1 cellular context compared by ENCODE assay signal in the genomic region with DNA sequence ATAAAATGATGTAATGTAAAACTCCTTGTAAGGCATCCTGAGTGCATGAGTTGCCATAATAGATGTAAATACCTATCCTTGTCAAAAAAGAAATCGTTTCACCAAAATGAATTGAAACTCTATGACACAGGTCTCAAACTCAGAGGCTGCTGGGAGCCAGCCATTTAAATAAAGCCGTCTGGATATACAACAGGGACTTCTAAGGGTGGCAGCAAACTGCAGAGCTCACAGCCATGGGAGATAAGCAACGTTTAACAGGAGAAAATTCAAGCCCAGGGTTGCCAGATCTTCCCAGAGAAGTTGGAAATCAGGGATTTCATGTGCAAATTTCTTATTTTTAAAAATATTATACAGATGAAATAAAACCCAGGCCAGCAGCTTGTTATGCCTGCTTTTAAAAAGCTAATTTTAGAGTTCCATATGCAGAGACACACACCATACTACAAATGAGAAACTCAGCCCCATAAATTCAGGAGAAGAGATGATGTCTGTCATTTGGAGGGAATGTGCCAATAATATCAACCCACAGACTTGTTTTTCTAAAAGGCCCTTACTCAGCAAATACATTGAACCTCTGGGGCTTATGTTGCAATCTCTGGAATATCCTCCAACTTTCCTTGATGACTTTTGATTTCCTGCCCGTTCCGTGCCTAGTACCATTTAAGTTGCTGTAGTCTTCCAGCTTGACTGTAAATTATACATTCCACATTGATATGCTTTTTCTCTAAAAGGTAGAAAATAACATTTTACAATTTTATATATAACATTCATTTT.
TF ChIP-seq lines count a peak whose summit lies in the region.

No MANE protein-coding gene starts in this region.

TF ChIP-seq in SK-N-SH, 30 proteins besides CTCF, POLR2A, EP300 and RAD21:
- TF ChIP-seq TCF12 (IDR thresholded peaks at IDR 0.05) (no peak), MEF2A (IDR thresholded peaks at IDR 0.05; ENCODE audit: borderline replicate concordance, low read depth) (no peak), EZH2phosphoT487 (IDR thresholded peaks at IDR 0.05; ENCODE audit: borderline replicate concordance, low read depth) (no peak), GABPA (IDR thresholded peaks at IDR 0.05; ENCODE audit: low read depth) (no peak), RFX5 (IDR thresholded peaks at IDR 0.05; ENCODE audit: low read length) (no peak), YY1 (IDR thresholded peaks at IDR 0.05; ENCODE audit: low read depth) (no peak), SIN3A (IDR thresholded peaks at IDR 0.05; ENCODE audit: borderline replicate concordance, low read depth, low read length) (no peak), IRF3 (IDR thresholded peaks at IDR 0.05; ENCODE audit: low read depth, low read length) (no peak), ELF1 (IDR thresholded peaks at IDR 0.05) (no peak), FOXM1 (IDR thresholded peaks at IDR 0.05; ENCODE audit: low read depth) (no peak), TAF1 (IDR thresholded peaks at IDR 0.05; ENCODE audit: borderline replicate concordance, low read depth, low read length) (no peak), MXI1 (IDR thresholded peaks at IDR 0.05; ENCODE audit: low read depth, low read length) (no peak), CHD2 (IDR thresholded peaks at IDR 0.05; ENCODE audit: low read length, partially characterized antibody) (no peak), NRF1 (IDR thresholded peaks at IDR 0.05; ENCODE audit: low read depth, low read length) (no peak), NFIC (IDR thresholded peaks at IDR 0.05; ENCODE audit: borderline replicate concordance) (no peak)
- TF ChIP-seq, protein P1, sequence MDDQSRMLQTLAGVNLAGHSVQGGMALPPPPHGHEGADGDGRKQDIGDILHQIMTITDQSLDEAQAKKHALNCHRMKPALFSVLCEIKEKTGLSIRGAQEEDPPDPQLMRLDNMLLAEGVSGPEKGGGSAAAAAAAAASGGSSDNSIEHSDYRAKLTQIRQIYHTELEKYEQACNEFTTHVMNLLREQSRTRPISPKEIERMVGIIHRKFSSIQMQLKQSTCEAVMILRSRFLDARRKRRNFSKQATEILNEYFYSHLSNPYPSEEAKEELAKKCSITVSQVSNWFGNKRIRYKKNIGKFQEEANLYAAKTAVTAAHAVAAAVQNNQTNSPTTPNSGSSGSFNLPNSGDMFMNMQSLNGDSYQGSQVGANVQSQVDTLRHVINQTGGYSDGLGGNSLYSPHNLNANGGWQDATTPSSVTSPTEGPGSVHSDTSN (IDR thresholded peaks at IDR 0.05) = no peak
TF ChIP-seq in SK-N-SH: peak in this region for 0.
